Comparison of ENCODE assay signal across 8 cellular contexts in genomic region chr10:100285316-100285715, GRCh38. TPM values are rescaled to one million over a fixed set of nuclear protein-coding genes. Genes with fewer than 3 reads are reported as not detected.
DNase-seq lines count a peak whose midpoint lies in the region; ATAC-seq, FAIRE-seq and TF ChIP-seq lines count a peak whose summit lies in the region.
"Not testable (repeated sequence)": the region's sequence is repeated elsewhere in the genome, so short reads cannot be mapped to it uniquely, and the experiment has no call there.
"Had no signal": no experiment of that assay in that cellular context is flagged by ENCODE, and none has a peak within 500 bp of the region (broad histone marks: within the 10 kb centered on the region; RNA-seq: fewer than 3 reads in every experiment).

No MANE protein-coding gene starts in this region.

- not testable (repeated sequence) for FAIRE-seq in kidney (lab: Jason Lieb, UNC)

- not testable (repeated sequence) for H3K9me3 ChIP-seq in BE2C; kidney (ENCODE audit: control insufficient read depth in 1 of 2, low read length in 2 of 2)

- TF ChIP-seq CTCF in BE2C (IDR thresholded peaks at IDR 0.05; ENCODE audit: low read depth, low read length); dorsolateral prefrontal cortex (IDR thresholded peaks at IDR 0.05 in 54 of 56, conservative IDR thresholded peaks at IDR 0.05 in 2 of 56; ENCODE audit: low read depth in 1 of 56, partially characterized antibody in 56 of 56); kidney (IDR thresholded peaks at IDR 0.05; ENCODE audit: borderline replicate concordance, extremely low read depth, insufficient read depth); retinal pigment epithelial cell (conservative IDR thresholded peaks at IDR 0.05; ENCODE audit: low read depth, low read length): not testable (repeated sequence)

- H3K9me3 Mint-ChIP-seq in activated CD8-positive, alpha-beta T cell treated with anti-CD3 and anti-CD28 coated beads, Interleukin-2, amount 10 ng/mL, durations not matched to agents 7 days and 5 days (ENCODE audit: insufficient read depth) = not testable (repeated sequence)

- peak overlapping the region; percentile 98 for H3K4me3 Mint-ChIP-seq in activated CD8-positive, alpha-beta T cell treated with anti-CD3 and anti-CD28 coated beads, Interleukin-2, amount 10 ng/mL, durations not matched to agents 7 days and 5 days

- H3K27ac Mint-ChIP-seq in activated CD8-positive, alpha-beta T cell treated with anti-CD3 and anti-CD28 coated beads, Interleukin-2, amount 10 ng/mL, durations not matched to agents 7 days and 5 days = peak overlapping the region; percentile 99

- DNase-seq in BE2C; activated CD8-positive, alpha-beta T cell treated with anti-CD3 and anti-CD28 coated beads, Interleukin-2, amount 10 ng/mL, durations not matched to agents 7 days and 5 days; dorsolateral prefrontal cortex; kidney; retinal pigment epithelial cell (ENCODE audit: low read depth): not testable (repeated sequence)
- peak; percentile 45 for DNase-seq in LHCN-M2 (ENCODE audit: low read depth)

- not testable (repeated sequence) for ATAC-seq in activated CD8-positive, alpha-beta T cell treated with anti-CD3 and anti-CD28 coated beads, Interleukin-2, amount 10 ng/mL, durations not matched to agents 7 days and 5 days

- peaks cover 28% of the 10 kb centered on the region for H3K4me1 Mint-ChIP-seq in activated CD8-positive, alpha-beta T cell treated with anti-CD3 and anti-CD28 coated beads, Interleukin-2, amount 10 ng/mL, durations not matched to agents 7 days and 5 days (ENCODE audit: low read depth)

- H3K36me3 Mint-ChIP-seq in activated CD8-positive, alpha-beta T cell treated with anti-CD3 and anti-CD28 coated beads, Interleukin-2, amount 10 ng/mL, durations not matched to agents 7 days and 5 days (ENCODE audit: low read depth) = peaks cover 27% of the 10 kb centered on the region

- peak overlapping the region in 1 of 2 donors; percentile 87 for H3K9ac ChIP-seq in kidney (ENCODE audit: low read length in 2 of 2)

- H3K4me3 ChIP-seq in BE2C (ENCODE audit: low read depth, low read length) = peak overlapping the region; percentile 90
- peak overlapping the region; percentile 53 to 98 (median 87) for H3K4me3 ChIP-seq in dorsolateral prefrontal cortex
- peak overlapping the region; percentile 99 for H3K4me3 ChIP-seq in kidney (ENCODE audit: low read length in 2 of 2)
- peak overlapping the region; percentile 78 for H3K4me3 ChIP-seq in retinal pigment epithelial cell (ENCODE audit: low read length)

- H3K36me3 ChIP-seq in BE2C; kidney (ENCODE audit: control insufficient read depth in 1 of 2, insufficient read depth in 2 of 2, low read length in 2 of 2): not testable (repeated sequence)

- H3K27ac ChIP-seq in dorsolateral prefrontal cortex = peak overlapping the region in 54 of 59 donors; percentile 81 to 99 (median 95)
- H3K27ac ChIP-seq in kidney (ENCODE audit: low read depth in 2 of 2, low read length in 2 of 2) = not testable (repeated sequence)

- not testable (repeated sequence) for H3K27me3 Mint-ChIP-seq in activated CD8-positive, alpha-beta T cell treated with anti-CD3 and anti-CD28 coated beads, Interleukin-2, amount 10 ng/mL, durations not matched to agents 7 days and 5 days (ENCODE audit: low read depth)

- POLR2A ChIA-PET in activated CD8-positive, alpha-beta T cell treated with anti-CD3 and anti-CD28 coated beads, Interleukin-2, amount 10 ng/mL, durations not matched to agents 7 days and 5 days (lab: Charles Lee) = interaction anchor here (1.8 kb wide), 1 partner anchor 42 kb away, joined by 6 read pairs; no protein-coding TSS in a partner anchor

- CTCF ChIA-PET in activated CD8-positive, alpha-beta T cell treated with anti-CD3 and anti-CD28 coated beads, Interleukin-2, amount 10 ng/mL, durations not matched to agents 7 days and 5 days (lab: Charles Lee) = interaction anchor here (0.6 kb wide), 1 partner anchor 233 kb away, joined by 5 read pairs; no protein-coding TSS in a partner anchor

- H3K4me1 ChIP-seq in BE2C = not testable (repeated sequence)
- H3K4me1 ChIP-seq in kidney (ENCODE audit: control insufficient read depth in 1 of 2, insufficient read depth in 1 of 2, low read depth in 1 of 2, low read length in 2 of 2) = peaks cover 7 to 15% of the 10 kb centered on the region in 2 donors

- intact Hi-C loops in dorsolateral prefrontal cortex (cut with DNase I) = loop anchor here in 1 of 2 donors (5.0 kb wide), 2 partner anchors 52 to 242 kb away; partner anchors contain the start of gene NDUFB8
- intact Hi-C loops in kidney (cut with DNase I) = not testable (repeated sequence)

- H3K27me3 ChIP-seq in BE2C, dorsolateral prefrontal cortex: not testable (repeated sequence)

RNA-seq across cellular contexts. Expression of gene BLOC1S2, which starts 1.2 kb away (rescaled TPM):
- polyA plus RNA-seq in BE2C (2012; ENCODE audit: insufficient read depth, insufficient read length, low read depth) = 43.8 TPM
- total RNA-seq in LHCN-M2 (2014; rRNA removed) = 83.8 and 86.3 TPM in 2 replicates
- polyA plus RNA-seq in LHCN-M2 (2012) = 45.0 TPM
- total RNA-seq in activated CD8-positive, alpha-beta T cell treated with anti-CD3 and anti-CD28 coated beads, Interleukin-2, amount 10 ng/mL, durations not matched to agents 7 days and 5 days = 10 to 100 TPM; 49.9 to 54.6 TPM
- total RNA-seq in dorsolateral prefrontal cortex = 10 to 100 TPM; 29.3 to 92.1 (median 61.9) TPM
- 31.8 TPM for total RNA-seq in kidney
- polyA plus RNA-seq in kidney (ENCODE audit: insufficient read depth, low read depth, low replicate concordance) = 56.3 TPM

RNA-seq across cellular contexts. Expression of gene CWF19L1, which starts 17.9 kb away (rescaled TPM):
- polyA plus RNA-seq in BE2C (2012; ENCODE audit: insufficient read depth, insufficient read length, low read depth) = 14.5 TPM
- 32.1 and 33.5 TPM in 2 replicates for total RNA-seq in LHCN-M2 (2014; rRNA removed)
- polyA plus RNA-seq in LHCN-M2 (2012) = 13.4 TPM
- 10 to 100 TPM; 42.9 to 46.9 TPM for total RNA-seq in activated CD8-positive, alpha-beta T cell treated with anti-CD3 and anti-CD28 coated beads, Interleukin-2, amount 10 ng/mL, durations not matched to agents 7 days and 5 days
- 10 to 100 TPM; 15.0 to 36.9 (median 24.6) TPM for total RNA-seq in dorsolateral prefrontal cortex
- 25.0 TPM for total RNA-seq in kidney
- polyA plus RNA-seq in kidney (ENCODE audit: insufficient read depth, low read depth, low replicate concordance) = 18.0 TPM

RNA-seq across cellular contexts. Expression of gene PKD2L1, which starts 44.7 kb away (rescaled TPM):
- not detected for polyA plus RNA-seq in BE2C (2012; ENCODE audit: insufficient read depth, insufficient read length, low read depth)
- total RNA-seq in LHCN-M2 (2014; rRNA removed) = not detected in 2 replicates
- polyA plus RNA-seq in LHCN-M2 (2012) = not detected
- under 1 TPM; 0.10 to 0.68 TPM for total RNA-seq in activated CD8-positive, alpha-beta T cell treated with anti-CD3 and anti-CD28 coated beads, Interleukin-2, amount 10 ng/mL, durations not matched to agents 7 days and 5 days
- 10 to 100 TPM in 9 of 120 experiments, 1 to 10 TPM in 108, under 1 TPM in 3; 0.25 to 18.1 (median 4.4) TPM for total RNA-seq in dorsolateral prefrontal cortex
- total RNA-seq in kidney = not detected
- 0.17 TPM for polyA plus RNA-seq in kidney (ENCODE audit: insufficient read depth, low read depth, low replicate concordance)
- total RNA-seq: mucosa of gallbladder, SK-MEL-5 had no signal

RNA-seq across cellular contexts. Expression of gene CHUK, which starts 55.9 kb away (rescaled TPM):
- 26.3 TPM for polyA plus RNA-seq in BE2C (2012; ENCODE audit: insufficient read depth, insufficient read length, low read depth)
- total RNA-seq in LHCN-M2 (2014; rRNA removed) (34.9 and 36.3 TPM in 2 replicates), dorsolateral prefrontal cortex (10 to 100 TPM; 11.4 to 24.8 (median 17.7) TPM), kidney (19.6 TPM)
- 9.0 TPM for polyA plus RNA-seq in LHCN-M2 (2012)
- 10 to 100 TPM; 25.2 to 28.1 TPM for total RNA-seq in activated CD8-positive, alpha-beta T cell treated with anti-CD3 and anti-CD28 coated beads, Interleukin-2, amount 10 ng/mL, durations not matched to agents 7 days and 5 days
- 13.4 TPM for polyA plus RNA-seq in kidney (ENCODE audit: insufficient read depth, low read depth, low replicate concordance)
